Comparison of ENCODE assay signal across 10 cellular contexts in the genomic region with DNA sequence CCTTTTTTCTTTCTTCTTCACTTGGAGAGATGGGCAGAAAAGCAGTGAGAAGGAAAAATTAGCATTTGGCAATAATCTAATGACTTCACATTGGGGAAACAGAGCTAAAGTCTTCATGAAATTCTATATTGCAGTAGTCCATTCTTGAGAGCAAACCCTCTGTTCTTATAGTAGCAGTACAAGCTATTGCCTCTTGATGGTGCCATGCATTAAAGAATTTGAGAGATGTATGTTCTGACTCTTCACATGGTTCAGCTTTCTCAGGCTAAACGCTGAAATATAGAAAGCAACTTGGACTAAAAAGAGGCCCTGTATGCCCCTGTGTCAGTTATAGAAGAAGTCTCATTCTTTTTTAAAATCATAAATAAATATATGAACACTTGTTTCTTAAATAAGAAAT. TPM values are rescaled to one million over a fixed set of nuclear protein-coding genes. Genes with fewer than 3 reads are reported as not detected.
DNase-seq lines count a peak whose midpoint lies in the region; ATAC-seq and TF ChIP-seq lines count a peak whose summit lies in the region.
"Had no signal": no experiment of that assay in that cellular context is flagged by ENCODE, and none has a peak within 500 bp of the region (broad histone marks: within the 10 kb centered on the region; RNA-seq: fewer than 3 reads in every experiment).

No MANE protein-coding gene starts in this region.

- DNase-seq in DMS 273 (lab: John Stamatoyannopoulos, UW; ENCODE audit: unreplicated experiment) (peak; percentile 64), DMS 273 treated with DMSO at 0.1 percent for 48 hours (lab: John Stamatoyannopoulos, UW) (no peak), NCI-H1436 treated with DMSO at 0.1 percent for 48 hours (lab: John Stamatoyannopoulos, UW) (peak; percentile 45), brain microvascular endothelial cell (peak; percentile 47), osteocyte (ENCODE audit: extremely low spot score, unreplicated experiment) (no peak), spleen (no peak)
- no peak for DNase-seq in stimulated activated CD4-positive, alpha-beta T cell treated with anti-CD3 and anti-CD28 coated beads, Interleukin-12 subunit alpha, Interleukin-12 subunit beta, amount 100 ng/mL, for 4 hours
- no peak for DNase-seq in stimulated activated naive CD8-positive, alpha-beta T cell treated with anti-CD3 and anti-CD28 coated beads, Interleukin-15, Interleukin-2, amounts not matched to agents 100 U/mL and 50 U/mL, for 24 hours
- DNase-seq: stimulated activated CD4-positive, alpha-beta T cell treated with anti-CD3 and anti-CD28 coated beads, Interleukin-1b, Interleukin-23, amount 100 ng/mL, for 48 hours had no signal

- peaks cover 9% of the 10 kb centered on the region for H3K9me3 Mint-ChIP-seq in osteocyte (ENCODE audit: unreplicated experiment)

- peaks cover 0 to 6% (median 0%) of the 10 kb centered on the region in 8 donors for H3K9me3 ChIP-seq in spleen

- H3K4me3 ChIP-seq in brain microvascular endothelial cell (ENCODE audit: low read depth, low read length) (no peak overlapping the region), spleen (no peak overlapping the region)

- TF ChIP-seq CTCF in brain microvascular endothelial cell (IDR thresholded peaks at IDR 0.05; ENCODE audit: low read depth, low read length, missing control alignments) = peak; percentile 60
- peak; percentile 45 for TF ChIP-seq CTCF in osteocyte (IDR thresholded peaks at IDR 0.05)
- no peak for TF ChIP-seq CTCF in spleen (IDR thresholded peaks at IDR 0.05 in 8 of 11, conservative IDR thresholded peaks at IDR 0.05 in 3 of 11)

- no peak overlapping the region for H3K4me3 Mint-ChIP-seq in osteocyte (ENCODE audit: unreplicated experiment)

- TF ChIP-seq POLR2A in spleen (IDR thresholded peaks at IDR 0.05) = no peak

- H3K36me3 ChIP-seq in brain microvascular endothelial cell (replicated peaks) = peaks cover 8% of the 10 kb centered on the region
- no peaks in the 10 kb centered on the region for H3K36me3 ChIP-seq in spleen

- H3K27me3 ChIP-seq in brain microvascular endothelial cell (replicated peaks) (no peaks in the 10 kb centered on the region), spleen (replicated peaks in 1 of 7) (no peaks in the 10 kb centered on the region)

- peaks cover 28% of the 10 kb centered on the region for H3K36me3 Mint-ChIP-seq in osteocyte (ENCODE audit: unreplicated experiment)

- H3K27ac ChIP-seq in brain microvascular endothelial cell = no peak overlapping the region
- H3K27ac ChIP-seq in spleen = no peak overlapping the region
- H3K27ac ChIP-seq: 22Rv1 had no signal

- in situ Hi-C loops in brain microvascular endothelial cell (cut with HindIII; ENCODE audit: low pct_ligation_motif_present, low sequenced_read_pairs) = no loop called here

- H3K4me1 Mint-ChIP-seq in osteocyte (ENCODE audit: unreplicated experiment) = peaks cover 14% of the 10 kb centered on the region

- WGBS in spleen, 5 donors = 15 to 30% (median 24%) methylated on average over 1 of the region's 1 CpG

- H3K4me1 ChIP-seq in spleen = no peaks in the 10 kb centered on the region

- H3K27ac Mint-ChIP-seq in osteocyte (ENCODE audit: unreplicated experiment) = no peak overlapping the region

- no peak for ATAC-seq in stimulated activated naive CD8-positive, alpha-beta T cell treated with anti-CD3 and anti-CD28 coated beads, Interleukin-15, Interleukin-2, amounts not matched to agents 100 U/mL and 50 U/mL, for 24 hours

- intact Hi-C loops in spleen (cut with DNase I; ENCODE audit: low total_unique reads) = no loop called here

- no peaks in the 10 kb centered on the region for H3K27me3 Mint-ChIP-seq in osteocyte (ENCODE audit: unreplicated experiment)

RNA-seq across cellular contexts. Expression of a gene that starts 36.0 kb away (rescaled TPM):
- total RNA-seq in osteocyte = 134 and 138 TPM in 2 replicates
- total RNA-seq in spleen = 10 to 100 TPM; 28.3 to 78.6 (median 50.9) TPM
- 10 to 100 TPM in 2 of 3 donors, 1 to 10 TPM in 1; 4.7 to 18.8 (median 13.4) TPM for polyA plus RNA-seq in spleen

Comparison
In these comparisons a context has a peak if more than half of its experiments do, and no peak if none do; other contexts are left out.
1. DNase-seq: peak in DMS 273 (single experiment), NCI-H1436 treated with DMSO at 0.1 percent for 48 hours (single experiment) and brain microvascular endothelial cell (single experiment); none in DMS 273 treated with DMSO at 0.1 percent for 48 hours (single experiment), osteocyte (single experiment), stimulated activated CD4-positive, alpha-beta T cell treated with anti-CD3 and anti-CD28 coated beads, Interleukin-12 subunit alpha, Interleukin-12 subunit beta, amount 100 ng/mL, for 4 hours (single experiment), spleen (single experiment) and stimulated activated naive CD8-positive, alpha-beta T cell treated with anti-CD3 and anti-CD28 coated beads, Interleukin-15, Interleukin-2, amounts not matched to agents 100 U/mL and 50 U/mL, for 24 hours (single experiment).
2. CTCF ChIP-seq: peak in brain microvascular endothelial cell (single experiment) and osteocyte (single experiment); none in spleen (0 of 11).